In genomic region chr6:138716971-138717370, GRCh38 we compare ENCODE assay signal across 29 cellular contexts. TPM values are rescaled to one million over a fixed set of nuclear protein-coding genes. Genes with fewer than 3 reads are reported as not detected.
A peak's percentile ranks its signal among the peaks of the same experiment; 100 is the strongest.
DNase-seq lines count a peak whose midpoint lies in the region; TF ChIP-seq lines count a peak whose summit lies in the region.
"Had no signal": no experiment of that assay in that cellular context is flagged by ENCODE, and none has a peak within 500 bp of the region (broad histone marks: within the 10 kb centered on the region; RNA-seq: fewer than 3 reads in every experiment).

No MANE protein-coding gene starts in this region.

- intact Hi-C loops in dorsolateral prefrontal cortex (cut with DNase I), result no loop called here

- no peak overlapping the region for H3K4me3 ChIP-seq in dorsolateral prefrontal cortex
- H3K4me3 ChIP-seq: A549; BLaER1; BLaER1 treated with 17β-estradiol and CSF1 and Interleukin-3, amounts not matched to agents 10 nM and 100 nM had no signal

- TF ChIP-seq CTCF in dorsolateral prefrontal cortex (IDR thresholded peaks at IDR 0.05 in 54 of 56, conservative IDR thresholded peaks at IDR 0.05 in 2 of 56; ENCODE audit: low read depth in 1 of 56, partially characterized antibody in 56 of 56), result no peak

- H3K27ac ChIP-seq in dorsolateral prefrontal cortex, result no peak overlapping the region
- H3K27ac ChIP-seq: 22Rv1; A549; BLaER1; BLaER1 treated with 17β-estradiol and CSF1 and Interleukin-3, amounts not matched to agents 10 nM and 100 nM; C4-2B had no signal

- DNase-seq in amniotic epithelial cell (ENCODE audit: low read depth) (peak; percentile 23), iris pigment epithelial cell (ENCODE audit: low read depth) (peak; percentile 56), dorsolateral prefrontal cortex (no peak), occipital lobe (lab: John Stamatoyannopoulos, UW) (no peak)
- DNase-seq: 8988T; ACHN; AML-193; BE2C; C1 segment of cervical spinal cord; Caco-2; Calu3; CD4-positive, alpha-beta memory T cell; CD4-positive, alpha-beta T cell; CD4-positive, CD25-positive, alpha-beta regulatory T cell; CD8-positive, alpha-beta memory T cell; CD8-positive, alpha-beta T cell; COR-L47; DMS 273 treated with DMSO at 0.1 percent for 48 hours; DMS153; DMS53; DMS79; DMS79 treated with DMSO at 0.1 percent for 48 hours; DND-41; EL had no signal

- peaks cover 0 to 10% (median 0%) of the 10 kb centered on the region in 45 donors for H3K27me3 ChIP-seq in dorsolateral prefrontal cortex
- H3K27me3 ChIP-seq: BE2C; BLaER1; BLaER1 treated with 17β-estradiol and CSF1 and Interleukin-3, amounts not matched to agents 10 nM and 100 nM had no signal

RNA-seq across cellular contexts. Expression of gene CCDC28A, which starts 56.6 kb away (rescaled TPM):
- total RNA-seq in dorsolateral prefrontal cortex, result 10 to 100 TPM; 18.1 to 50.8 (median 35.7) TPM
- total RNA-seq in occipital lobe, result 10.3 TPM

Comparison
In these comparisons a context has a peak if more than half of its experiments do, and no peak if none do; other contexts are left out.
1. DNase-seq: peak in amniotic epithelial cell (single experiment) and iris pigment epithelial cell (single experiment); none in dorsolateral prefrontal cortex (0 of 10) and occipital lobe (single experiment).